ENCODE assay signal across 1 cellular context in genomic region chr12:70648831-70649230, GRCh38.
TF ChIP-seq lines count a peak whose summit lies in the region.

No MANE protein-coding gene starts in this region.

TF ChIP-seq in SK-N-SH treated with all-trans-retinoic acid at 6 μM for 48 hours, 23 proteins besides CTCF, POLR2A, EP300 and RAD21 (continued from another document):
- TF ChIP-seq TCF4 (CRISPR knock-in tag; IDR thresholded peaks at IDR 0.05; ENCODE audit: borderline replicate concordance): no peak
